Comparison of ENCODE assay signal across 1 cellular context in genomic region chr6:116511424-116512131, GRCh38.
TF ChIP-seq lines count a peak whose summit lies in the region.

TSS of gene CALHM5 (plus strand) at chr6:116511639. CDS start at chr6:116511697, 58 bp downstream.

TF ChIP-seq in K562, 482 proteins besides CTCF, POLR2A, EP300 and RAD21 (continued from another document):
- TF ChIP-seq MITF (IDR thresholded peaks at IDR 0.05) (no peak), KAT7 (CRISPR knock-in tag; IDR thresholded peaks at IDR 0.05; ENCODE audit: borderline replicate concordance) (no peak), USF1 (CRISPR knock-in tag; IDR thresholded peaks at IDR 0.05) (no peak), RB1 (IDR thresholded peaks at IDR 0.05; ENCODE audit: low read depth) (peak; percentile 21; the same call in 1 of the 2 replicates), TRIM24 (IDR thresholded peaks at IDR 0.05) (0 out of 4 replicates have a peak, but pooled peaks of 1 of the 2 experiments have one; percentile 13), ARNT (IDR thresholded peaks at IDR 0.05) (no peak), ERF (CRISPR knock-in tag; IDR thresholded peaks at IDR 0.05) (no peak), ZNF431 (CRISPR knock-in tag; IDR thresholded peaks at IDR 0.05) (no peak), ZNF707 (CRISPR knock-in tag; conservative IDR thresholded peaks at IDR 0.05) (no peak), ZBTB17 (CRISPR knock-in tag; IDR thresholded peaks at IDR 0.05) (no peak), ZNF318 (IDR thresholded peaks at IDR 0.05; ENCODE audit: borderline replicate concordance in 1 of 2, low read depth in 1 of 2) (no peak), ZNF507 (tag; conservative IDR thresholded peaks at IDR 0.05) (no peak), CEBPB (tag; IDR thresholded peaks at IDR 0.05) (peak; percentile 93), GTF2B (IDR thresholded peaks at IDR 0.05; ENCODE audit: extremely low read depth, insufficient read length) (no peak), ARID3A (IDR thresholded peaks at IDR 0.05; ENCODE audit: borderline replicate concordance, low read depth, low read length) (peak; percentile 99), ZNF41 (CRISPR knock-in tag; conservative IDR thresholded peaks at IDR 0.05) (no peak), ZNF175 (CRISPR knock-in tag; IDR thresholded peaks at IDR 0.05; ENCODE audit: low read depth) (no peak), ASH1L (IDR thresholded peaks at IDR 0.05; ENCODE audit: borderline replicate concordance, low read depth, partially characterized antibody) (no peak), SP1 (CRISPR knock-in tag; IDR thresholded peaks at IDR 0.05) (0 out of 2 replicates have a peak, but pooled peaks have one; percentile 31), DLX4 (CRISPR knock-in tag; IDR thresholded peaks at IDR 0.05) (no peak), ATF1 (CRISPR knock-in tag; IDR thresholded peaks at IDR 0.05) (no peak), ATF1 (tag; IDR thresholded peaks at IDR 0.05) (0 out of 2 replicates have a peak, but pooled peaks have one; percentile 29), GATAD2B (IDR thresholded peaks at IDR 0.05; ENCODE audit: borderline replicate concordance) (peak; percentile 46; the same call in 1 of the 2 replicates), HMGN3 (IDR thresholded peaks at IDR 0.05; ENCODE audit: borderline replicate concordance, extremely low read depth, insufficient read length, low read depth, low read length) (no peak), GABPB1 (CRISPR knock-in tag; IDR thresholded peaks at IDR 0.05) (no peak), REST (CRISPR knock-in tag; IDR thresholded peaks at IDR 0.05; ENCODE audit: low read depth) (no peak), ZNF274 (IDR thresholded peaks at IDR 0.05; ENCODE audit: borderline replicate concordance, low read depth, low read length) (no peak), HDAC1 (IDR thresholded peaks at IDR 0.05) (no peak), ZNF79 (CRISPR knock-in tag; IDR thresholded peaks at IDR 0.05; ENCODE audit: low read depth) (no peak), MAFG (tag; conservative IDR thresholded peaks at IDR 0.05) (no peak), CHCHD3 (CRISPR knock-in tag; IDR thresholded peaks at IDR 0.05) (no peak), TAF15 (IDR thresholded peaks at IDR 0.05; ENCODE audit: low read depth, low read length) (no peak), DPF2 (IDR thresholded peaks at IDR 0.05) (peak; percentile 34; the same call in 1 of the 2 replicates), SIN3B (IDR thresholded peaks at IDR 0.05; ENCODE audit: low read depth) (no peak), POLR3G (IDR thresholded peaks at IDR 0.05; ENCODE audit: extremely low read depth, insufficient read length, insufficient replicate concordance) (no peak), CGGBP1 (CRISPR knock-in tag; IDR thresholded peaks at IDR 0.05) (no peak), FOXA1 (IDR thresholded peaks at IDR 0.05; ENCODE audit: borderline replicate concordance) (no peak), MAZ (CRISPR knock-in tag; conservative IDR thresholded peaks at IDR 0.05 in 1 of 2, IDR thresholded peaks at IDR 0.05 in 1 of 2) (no peak), HDAC2 (IDR thresholded peaks at IDR 0.05) (peak; percentile 41; the same call in 1 of the 2 replicates), ZNF695 (CRISPR knock-in tag; IDR thresholded peaks at IDR 0.05) (no peak), MEIS2 (IDR thresholded peaks at IDR 0.05; ENCODE audit: partially characterized antibody) (peak; percentile 3), MEF2D (tag; conservative IDR thresholded peaks at IDR 0.05; ENCODE audit: low read depth) (peak; percentile 55; the same call in 1 of the 2 replicates), ZNF146 (CRISPR knock-in tag; IDR thresholded peaks at IDR 0.05; ENCODE audit: unreplicated experiment) (no peak), POLR2AphosphoS2 (IDR thresholded peaks at IDR 0.05; ENCODE audit: low read length) (no peak), ZNF785 (CRISPR knock-in tag; IDR thresholded peaks at IDR 0.05) (no peak), TEAD4 (IDR thresholded peaks at IDR 0.05; ENCODE audit: low read length) (peak; percentile 72), TEAD4 (CRISPR knock-in tag; IDR thresholded peaks at IDR 0.05; ENCODE audit: borderline replicate concordance) (no peak), CBX3 (IDR thresholded peaks at IDR 0.05; ENCODE audit: borderline replicate concordance in 1 of 2, low read length in 2 of 2) (peak in 1 of 2 experiments; percentile 53; a peak in 1 of 3 replicates), FOXK2 (conservative IDR thresholded peaks at IDR 0.05 in 1 of 2, IDR thresholded peaks at IDR 0.05 in 1 of 2; ENCODE audit: low read depth in 2 of 2) (peak in 1 of 2 experiments; percentile 29; a peak in 2 of 4 replicates), JUN (IDR thresholded peaks at IDR 0.05; ENCODE audit: borderline replicate concordance, low read depth, low read length) (peak; percentile 52), JUN (CRISPR knock-in tag; IDR thresholded peaks at IDR 0.05; ENCODE audit: borderline replicate concordance) (no peak), ZNF589 (CRISPR knock-in tag; IDR thresholded peaks at IDR 0.05; ENCODE audit: low read depth) (no peak), HIVEP1 (CRISPR knock-in tag; IDR thresholded peaks at IDR 0.05) (no peak)
